In genomic region chr10:42755591-42756093, GRCh38 we compare ENCODE assay signal across 12 cellular contexts. TPM values are rescaled to one million over a fixed set of nuclear protein-coding genes. Genes with fewer than 3 reads are reported as not detected.
DNase-seq lines count a peak whose midpoint lies in the region; ATAC-seq and TF ChIP-seq lines count a peak whose summit lies in the region.
"Had no signal": no experiment of that assay in that cellular context is flagged by ENCODE, and none has a peak within 500 bp of the region (broad histone marks: within the 10 kb centered on the region; RNA-seq: fewer than 3 reads in every experiment).

No MANE protein-coding gene starts in this region.

- no peak for TF ChIP-seq POLR2A in testis (IDR thresholded peaks at IDR 0.05)

- H3K27me3 ChIP-seq in ascending aorta (no peaks in the 10 kb centered on the region), testis (no peaks in the 10 kb centered on the region)

- peaks cover 63% of the 10 kb centered on the region for H3K27me3 Mint-ChIP-seq in activated naive CD4-positive, alpha-beta T cell treated with anti-CD3 and anti-CD28 coated beads for 36 hours (ENCODE audit: low read depth)
- peaks cover 25 to 82% (median 58%) of the 10 kb centered on the region in 5 donors for H3K27me3 Mint-ChIP-seq in naive thymus-derived CD8-positive, alpha-beta T cell

- no peaks in the 10 kb centered on the region for H3K9me3 Mint-ChIP-seq in activated naive CD4-positive, alpha-beta T cell treated with anti-CD3 and anti-CD28 coated beads for 36 hours
- peaks cover 0 to 3% (median 0%) of the 10 kb centered on the region in 9 donors for H3K9me3 Mint-ChIP-seq in naive thymus-derived CD8-positive, alpha-beta T cell

- H3K36me3 ChIP-seq in ascending aorta (no peaks in the 10 kb centered on the region), testis (ENCODE audit: low read depth, missing control alignments) (no peaks in the 10 kb centered on the region)

- no peak overlapping the region for H3K27ac ChIP-seq in ascending aorta
- H3K27ac ChIP-seq in testis = no peak overlapping the region

- H3K4me3 ChIP-seq in ascending aorta (peak overlapping the region; percentile 61 to 81), testis (no peak overlapping the region)

- CTCF ChIA-PET in activated naive CD4-positive, alpha-beta T cell treated with anti-CD3 and anti-CD28 coated beads for 36 hours (lab: Charles Lee) = interaction anchor here (1.1 kb wide), 1 partner anchor 16 kb away, joined by 3 read pairs; no protein-coding TSS in a partner anchor

- no peaks in the 10 kb centered on the region for H3K9me3 ChIP-seq in ascending aorta
- H3K9me3 ChIP-seq in testis = no peaks in the 10 kb centered on the region

- H3K27ac Mint-ChIP-seq in activated naive CD4-positive, alpha-beta T cell treated with anti-CD3 and anti-CD28 coated beads for 36 hours = no peak overlapping the region
- no peak overlapping the region for H3K27ac Mint-ChIP-seq in naive thymus-derived CD8-positive, alpha-beta T cell

- no peak for DNase-seq in activated naive CD4-positive, alpha-beta T cell treated with anti-CD3 and anti-CD28 coated beads for 36 hours
- no peak for DNase-seq in activated naive CD4-positive, alpha-beta T cell treated with anti-CD3 and anti-CD28 coated beads, Interleukin-2, amount 50 U/mL, for 16 hours
- DNase-seq in ascending aorta (ENCODE audit: low spot score in 2 of 2) = no peak
- DNase-seq in naive thymus-derived CD8-positive, alpha-beta T cell = no peak
- peak; percentile 57 for DNase-seq in testis
- DNase-seq in NOMO-1 treated with DMSO at 0.1 percent for 48 hours (lab: John Stamatoyannopoulos, UW; ENCODE audit: unreplicated experiment) = no peak
- DNase-seq in effector CD4-positive, alpha-beta T cell = no peak
- DNase-seq: cerebellar nuclear complex, DND-41, NCI-H1417, NCI-H69 had no signal

- H3K36me3 Mint-ChIP-seq in activated naive CD4-positive, alpha-beta T cell treated with anti-CD3 and anti-CD28 coated beads for 36 hours (ENCODE audit: low read depth) = no peaks in the 10 kb centered on the region
- no peaks in the 10 kb centered on the region for H3K36me3 Mint-ChIP-seq in naive thymus-derived CD8-positive, alpha-beta T cell

- H3K4me1 Mint-ChIP-seq in activated naive CD4-positive, alpha-beta T cell treated with anti-CD3 and anti-CD28 coated beads for 36 hours (ENCODE audit: low read depth) = peaks cover 7% of the 10 kb centered on the region
- peaks cover 6 to 17% (median 13%) of the 10 kb centered on the region in 4 donors for H3K4me1 Mint-ChIP-seq in naive thymus-derived CD8-positive, alpha-beta T cell

- intact Hi-C loops in activated naive CD4-positive, alpha-beta T cell treated with anti-CD3 and anti-CD28 coated beads for 36 hours (cut with micrococcal nuclease) = loop anchor here (2.0 kb wide), 1 partner anchor 21 kb away; no protein-coding TSS in a partner anchor
- intact Hi-C loops in ascending aorta (cut with DNase I) (loop anchor here (10.0 kb wide), 1 partner anchor 121 kb away; the partner anchor contains the start of gene ZNF33B), testis (cut with DNase I; ENCODE audit: low total_unique reads) (no loop called here)

- peaks cover 0 to 11% of the 10 kb centered on the region in 2 donors for H3K4me1 ChIP-seq in ascending aorta
- H3K4me1 ChIP-seq in testis = no peaks in the 10 kb centered on the region

- peak overlapping the region; percentile 33 for H3K4me3 Mint-ChIP-seq in activated naive CD4-positive, alpha-beta T cell treated with anti-CD3 and anti-CD28 coated beads for 36 hours
- peak overlapping the region; percentile 21 to 88 (median 66) for H3K4me3 Mint-ChIP-seq in naive thymus-derived CD8-positive, alpha-beta T cell

- WGBS in testis, 2 donors = 54 to 64% methylated on average over 5 to 10 of the region's 10 CpGs

- TF ChIP-seq CTCF in ascending aorta (IDR thresholded peaks at IDR 0.05) = no peak
- TF ChIP-seq CTCF in testis (IDR thresholded peaks at IDR 0.05) = no peak

- POLR2A ChIA-PET in naive thymus-derived CD8-positive, alpha-beta T cell (lab: Charles Lee) = no interaction called here

- ATAC-seq in naive thymus-derived CD8-positive, alpha-beta T cell = no peak
- no peak for ATAC-seq in GM21423 (IDR thresholded peaks at IDR 0.05; ENCODE audit: unreplicated experiment)

RNA-seq across cellular contexts. Expression of gene BMS1, which starts 27.0 kb away (rescaled TPM):
- total RNA-seq in activated naive CD4-positive, alpha-beta T cell treated with anti-CD3 and anti-CD28 coated beads for 36 hours = 10 to 100 TPM; 21.4 to 21.6 TPM
- total RNA-seq in ascending aorta (6.2 TPM), testis (10 to 100 TPM; 23.5 to 25.5 TPM)
- total RNA-seq in naive thymus-derived CD8-positive, alpha-beta T cell = 10 to 100 TPM; 18.7 to 19.6 TPM
- 10 to 100 TPM in 2 of 3 donors, 1 to 10 TPM in 1; 9.4 to 19.3 (median 13.6) TPM for polyA plus RNA-seq in naive thymus-derived CD8-positive, alpha-beta T cell
- 14.9 TPM for polyA plus RNA-seq in testis (ENCODE audit: insufficient read depth, low read depth, low replicate concordance)

Comparison
In these comparisons a context has a peak if more than half of its experiments do, and no peak if none do; other contexts are left out.
1. H3K4me3 ChIP-seq: peak in ascending aorta (2 of 2); none in testis (0 of 2).